Comparison of ENCODE assay signal across 24 cellular contexts in the genomic region with DNA sequence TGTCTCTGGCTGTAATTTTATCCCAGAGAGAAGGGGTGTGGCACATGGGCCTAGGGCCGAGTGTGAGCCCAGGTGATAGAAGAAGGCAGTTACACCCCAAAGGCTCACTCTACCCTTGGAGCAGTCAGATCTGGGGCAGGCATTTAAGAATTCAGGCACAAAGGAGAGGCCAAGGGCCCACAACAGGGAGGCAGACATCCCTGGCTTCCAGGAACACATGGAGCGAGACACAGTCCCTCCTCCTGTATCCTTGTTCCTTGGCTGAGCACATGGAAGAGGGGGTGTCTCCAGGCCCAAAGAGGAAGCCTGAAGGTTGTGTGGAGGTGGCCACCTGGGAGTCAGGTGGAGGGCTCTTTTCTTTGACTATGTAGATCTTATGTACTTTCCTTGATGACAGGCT.
DNase-seq lines count a peak whose midpoint lies in the region; ATAC-seq and TF ChIP-seq lines count a peak whose summit lies in the region.
"Had no signal": no experiment of that assay in that cellular context is flagged by ENCODE, and none has a peak within 500 bp of the region (broad histone marks: within the 10 kb centered on the region; RNA-seq: fewer than 3 reads in every experiment).

No MANE protein-coding gene starts in this region.

- no peak overlapping the region for H3K4me3 Mint-ChIP-seq in T-helper 2 cell treated with Interferon-gamma antibody and Interleukin-4, amounts not matched to agents 5 μg/mL and 100 μg/mL, for 36 hours
- no peak overlapping the region for H3K4me3 Mint-ChIP-seq in CD4-positive, alpha-beta T cell
- no peak overlapping the region for H3K4me3 Mint-ChIP-seq in endothelial cell (ENCODE audit: unreplicated experiment)
- H3K4me3 Mint-ChIP-seq: stimulated activated naive CD8-positive, alpha-beta T cell treated with anti-CD3 and anti-CD28 coated beads, Interleukin-15, Interleukin-2, amounts not matched to agents 100 ng/mL and 50 ng/mL, for 24 hours had no signal

- no peaks in the 10 kb centered on the region for H3K36me3 ChIP-seq in neuronal stem cell (replicated peaks in 1 of 2; ENCODE audit: control insufficient read depth in 2 of 2, insufficient read depth in 2 of 2, low read length in 2 of 2)
- H3K36me3 ChIP-seq: breast epithelium, upper lobe of left lung had no signal

- H3K79me1 ChIP-seq in neuronal stem cell (ENCODE audit: low read depth, low read length) = no peaks in the 10 kb centered on the region

- peak overlapping the region; percentile 34 for H3K18ac ChIP-seq in neuronal stem cell (ENCODE audit: low read length)

- H4K8ac ChIP-seq in neuronal stem cell (ENCODE audit: low read depth, low read length) = no peak overlapping the region

- H3K27ac ChIP-seq in CD4-positive, alpha-beta T cell (ENCODE audit: low read depth, low read length) = no peak overlapping the region
- no peak overlapping the region for H3K27ac ChIP-seq in neuronal stem cell (replicated peaks; ENCODE audit: low read length)
- H3K27ac ChIP-seq: breast epithelium, upper lobe of left lung had no signal

- no peak for DNase-seq in T-helper 2 cell treated with Interferon-gamma antibody and Interleukin-4, amounts not matched to agents 5 μg/mL and 100 μg/mL, for 36 hours (ENCODE audit: low spot score)
- DNase-seq in T-helper 2 cell (no peak), endothelial cell (ENCODE audit: low spot score) (no peak), neuronal stem cell (ENCODE audit: low spot score) (no peak), left colon (no peak)
- DNase-seq in CD4-positive, alpha-beta T cell = no peak
- no peak for DNase-seq in stimulated activated CD4-positive, alpha-beta T cell treated with anti-CD3 and anti-CD28 coated beads, Interleukin-1b, Interleukin-23, amount 100 ng/mL, for 48 hours
- DNase-seq: 8988T; COR-L47; cortex of kidney; DMS79 treated with DMSO at 0.1 percent for 48 hours; KBM-7; NCI-H146; NCI-H2171 treated with DMSO at 0.1 percent for 48 hours; NCI-H526; stimulated activated CD4-positive, alpha-beta T cell treated with anti-CD3 and anti-CD28 coated beads, Interleukin-2, amount 100 ng/mL, for 48 hours; T-helper 9 cell; upper lobe of left lung had no signal

- H3K27me3 Mint-ChIP-seq in T-helper 2 cell treated with Interferon-gamma antibody and Interleukin-4, amounts not matched to agents 5 μg/mL and 100 μg/mL, for 36 hours (ENCODE audit: low read depth) = no peaks in the 10 kb centered on the region
- no peaks in the 10 kb centered on the region for H3K27me3 Mint-ChIP-seq in CD4-positive, alpha-beta T cell
- H3K27me3 Mint-ChIP-seq in endothelial cell (ENCODE audit: unreplicated experiment) = peaks cover 5% of the 10 kb centered on the region
- H3K27me3 Mint-ChIP-seq: stimulated activated naive CD8-positive, alpha-beta T cell treated with anti-CD3 and anti-CD28 coated beads, Interleukin-15, Interleukin-2, amounts not matched to agents 100 ng/mL and 50 ng/mL, for 24 hours had no signal

- no peak overlapping the region for H4K91ac ChIP-seq in neuronal stem cell (ENCODE audit: low read depth, low read length, poor library complexity)

- H3K23ac ChIP-seq in neuronal stem cell (ENCODE audit: low read depth, low read length, poor library complexity) = no peak overlapping the region

- peaks cover 3 to 5% of the 10 kb centered on the region in 2 donors for H3K4me1 ChIP-seq in neuronal stem cell (ENCODE audit: control insufficient read depth in 2 of 2, insufficient read depth in 1 of 2, low read depth in 1 of 2, low read length in 2 of 2)
- H3K4me1 ChIP-seq: upper lobe of left lung had no signal

- no peak overlapping the region for H3K4ac ChIP-seq in neuronal stem cell (ENCODE audit: low read length)

- H3K27me3 ChIP-seq in CD4-positive, alpha-beta T cell (ENCODE audit: control insufficient read depth, insufficient read depth, low read length) = no peaks in the 10 kb centered on the region
- H3K27me3 ChIP-seq in neuronal stem cell (ENCODE audit: control insufficient read depth in 3 of 3, insufficient read depth in 3 of 3, low read depth in 1 of 3, low read length in 3 of 3) = no peaks in the 10 kb centered on the region
- H3K27me3 ChIP-seq: breast epithelium, upper lobe of left lung had no signal

- WGBS in neuronal stem cell (ENCODE audit: extremely low coverage in 2 of 2, insufficient read length in 2 of 2, insufficient replicate concordance in 1 of 2), 2 donors = no CpG with 5 or more reads among the region's 2 CpGs

- H2BK15ac ChIP-seq in neuronal stem cell (ENCODE audit: low read length) = no peak overlapping the region

- CTCF ChIA-PET in CD4-positive, alpha-beta T cell (lab: Charles Lee) = no interaction called here

- H3K14ac ChIP-seq in neuronal stem cell (ENCODE audit: low read length) = no peak overlapping the region

- no peak overlapping the region for H2AK5ac ChIP-seq in neuronal stem cell (ENCODE audit: low read depth, low read length)

- no peak overlapping the region for H2AFZ ChIP-seq in neuronal stem cell (ENCODE audit: low read length)

- POLR2A ChIA-PET in CD4-positive, alpha-beta T cell (lab: Charles Lee) = no interaction called here

- H3K36me3 Mint-ChIP-seq in T-helper 2 cell treated with Interferon-gamma antibody and Interleukin-4, amounts not matched to agents 5 μg/mL and 100 μg/mL, for 36 hours (ENCODE audit: low read depth) = no peaks in the 10 kb centered on the region
- no peaks in the 10 kb centered on the region for H3K36me3 Mint-ChIP-seq in CD4-positive, alpha-beta T cell (ENCODE audit: low read depth)
- no peaks in the 10 kb centered on the region for H3K36me3 Mint-ChIP-seq in endothelial cell (ENCODE audit: low read depth, unreplicated experiment)

- no peak overlapping the region for H2BK120ac ChIP-seq in neuronal stem cell (ENCODE audit: low read depth, low read length)

- TF ChIP-seq CTCF in CD4-positive, alpha-beta T cell (IDR thresholded peaks at IDR 0.05) = no peak
- TF ChIP-seq CTCF in endothelial cell (IDR thresholded peaks at IDR 0.05; ENCODE audit: unreplicated experiment) = no peak

- H3K9ac ChIP-seq in neuronal stem cell (ENCODE audit: low read depth, low read length, poor library complexity) = no peak overlapping the region

- H3K9me3 ChIP-seq in CD4-positive, alpha-beta T cell (ENCODE audit: control insufficient read depth, low read length) = no peaks in the 10 kb centered on the region
- no peaks in the 10 kb centered on the region for H3K9me3 ChIP-seq in neuronal stem cell (replicated peaks in 1 of 2; ENCODE audit: control insufficient read depth in 2 of 2, insufficient read depth in 1 of 2, low read depth in 1 of 2, low read length in 2 of 2)
- H3K9me3 ChIP-seq: breast epithelium, upper lobe of left lung had no signal

- ATAC-seq in CD4-positive, alpha-beta T cell (ENCODE audit: poor library complexity) = no peak
- no peak for ATAC-seq in left colon
- ATAC-seq in GM18868 (IDR thresholded peaks at IDR 0.05; ENCODE audit: unreplicated experiment) = no peak
- ATAC-seq: GM12878, left lobe of liver had no signal

- peak overlapping the region; percentile 22 for H3K27ac Mint-ChIP-seq in T-helper 2 cell treated with Interferon-gamma antibody and Interleukin-4, amounts not matched to agents 5 μg/mL and 100 μg/mL, for 36 hours
- H3K27ac Mint-ChIP-seq in CD4-positive, alpha-beta T cell = peak overlapping the region; percentile 7
- peak overlapping the region; percentile 14 for H3K27ac Mint-ChIP-seq in endothelial cell (ENCODE audit: unreplicated experiment)

- peaks cover 8% of the 10 kb centered on the region for H3K4me1 Mint-ChIP-seq in T-helper 2 cell treated with Interferon-gamma antibody and Interleukin-4, amounts not matched to agents 5 μg/mL and 100 μg/mL, for 36 hours (ENCODE audit: low read depth)
- H3K4me1 Mint-ChIP-seq in CD4-positive, alpha-beta T cell (ENCODE audit: low read depth) = peaks cover 7% of the 10 kb centered on the region
- no peaks in the 10 kb centered on the region for H3K4me1 Mint-ChIP-seq in endothelial cell (ENCODE audit: unreplicated experiment)

- intact Hi-C loops in CD4-positive, alpha-beta T cell (cut with DNase I, micrococcal nuclease) = no loop called here
- intact Hi-C loops in left colon (cut with DNase I, micrococcal nuclease) = no loop called here

- H3K9me3 Mint-ChIP-seq in T-helper 2 cell treated with Interferon-gamma antibody and Interleukin-4, amounts not matched to agents 5 μg/mL and 100 μg/mL, for 36 hours = peaks cover 4% of the 10 kb centered on the region
- peaks cover 3% of the 10 kb centered on the region for H3K9me3 Mint-ChIP-seq in CD4-positive, alpha-beta T cell
- no peaks in the 10 kb centered on the region for H3K9me3 Mint-ChIP-seq in endothelial cell (ENCODE audit: unreplicated experiment)
- H3K9me3 Mint-ChIP-seq: stimulated activated naive CD8-positive, alpha-beta T cell treated with anti-CD3 and anti-CD28 coated beads, Interleukin-15, Interleukin-2, amounts not matched to agents 100 ng/mL and 50 ng/mL, for 24 hours had no signal

- H3K4me2 ChIP-seq in neuronal stem cell (ENCODE audit: insufficient read depth, low read length, poor library complexity, severe bottlenecking) = no peak overlapping the region
- H3K4me2 ChIP-seq: smooth muscle cell had no signal

- H2BK5ac ChIP-seq in neuronal stem cell (ENCODE audit: low read length) = no peak overlapping the region

- no peak overlapping the region for H2BK12ac ChIP-seq in neuronal stem cell (ENCODE audit: low read length)

- H3K4me3 ChIP-seq in neuronal stem cell (ENCODE audit: low read length in 2 of 2) = no peak overlapping the region
- H3K4me3 ChIP-seq: breast epithelium, GM12878, smooth muscle cell, upper lobe of left lung had no signal
